8 cellular contexts compared by ENCODE assay signal in genomic region chr5:55159763-55160492, GRCh38. TPM values are rescaled to one million over a fixed set of nuclear protein-coding genes. Genes with fewer than 3 reads are reported as not detected.
DNase-seq lines count a peak whose midpoint lies in the region; ATAC-seq, FAIRE-seq and TF ChIP-seq lines count a peak whose summit lies in the region.

Gene GPX8 (plus strand): TSS chr5:55160171. CDS start chr5:55160193, 22 bp downstream.

- no peaks in the 10 kb centered on the region for H4K20me1 ChIP-seq in keratinocyte (ENCODE audit: control insufficient read depth, extremely low read depth, insufficient read depth, low read length)

- H3K4me1 ChIP-seq in keratinocyte (ENCODE audit: control insufficient read depth, extremely low read depth, insufficient read depth, low read length) = peaks cover 7% of the 10 kb centered on the region

- in situ Hi-C loops in ACHN (cut with HindIII; ENCODE audit: low pct_ligation_motif_present, low pct_unique_long_range_greater_than_20kb, low sequenced_read_pairs) = no loop called here

- H3K9me3 ChIP-seq in keratinocyte (ENCODE audit: control insufficient read depth, low read depth, low read length) = no peaks in the 10 kb centered on the region

- H3K27me3 ChIP-seq in keratinocyte (ENCODE audit: control insufficient read depth, extremely low read depth, insufficient read depth, low read length) = no peaks in the 10 kb centered on the region

- no peak for ATAC-seq in HG03520 (IDR thresholded peaks at IDR 0.05; ENCODE audit: unreplicated experiment)

- H3K4me3 ChIP-seq in GM12875 (ENCODE audit: low read depth, low read length) (no peak within 1 kb of the TSS), cardiac fibroblast (replicated peaks in 1 of 2; ENCODE audit: low read depth in 2 of 2, low read length in 2 of 2) (peak within 1 kb of the TSS; percentile 44 to 67), keratinocyte (ENCODE audit: control insufficient read depth in 2 of 3, extremely low read depth in 1 of 3, insufficient read depth in 2 of 3, low read depth in 1 of 3, low read length in 3 of 3) (peak within 1 kb of the TSS; percentile 47 to 96 (median 96))

- peak within 1 kb of the TSS; percentile 88 for H3K4me2 ChIP-seq in keratinocyte (ENCODE audit: control insufficient read depth, extremely low read depth, insufficient read depth, low read depth, low read length)

- peaks cover 0 to 4% of the 10 kb centered on the region in 2 experiments for H3K36me3 ChIP-seq in keratinocyte (ENCODE audit: control insufficient read depth in 2 of 2, extremely low read depth in 1 of 2, insufficient read depth in 2 of 2, low read length in 2 of 2)

- H3K27ac ChIP-seq in keratinocyte (ENCODE audit: control insufficient read depth, insufficient read depth, low read length) = peak within 1 kb of the TSS; percentile 86

- peaks cover 8% of the 10 kb centered on the region for H3K79me2 ChIP-seq in keratinocyte (ENCODE audit: control insufficient read depth, insufficient read depth, low read length)

- FAIRE-seq in keratinocyte (lab: Jason Lieb, UNC) = peak; percentile 95

- 0 out of 2 replicates have a peak, but pooled peaks have one; percentile 9 for TF ChIP-seq CTCF in GM12875 (IDR thresholded peaks at IDR 0.05; ENCODE audit: borderline replicate concordance, insufficient read depth, low read depth, low read length)
- peak; percentile 61 for TF ChIP-seq CTCF in cardiac fibroblast (IDR thresholded peaks at IDR 0.05; ENCODE audit: low read depth, low read length)
- TF ChIP-seq CTCF in keratinocyte (optimal IDR thresholded peaks at IDR 0.05 in 1 of 3, IDR thresholded peaks at IDR 0.05 in 1 of 3, conservative IDR thresholded peaks at IDR 0.05 in 1 of 3; ENCODE audit: extremely low read depth in 1 of 3, insufficient read depth in 2 of 3, low read length in 3 of 3) = peak; percentile 49 to 60 (median 58)

- H2AFZ ChIP-seq in keratinocyte (ENCODE audit: control insufficient read depth, low read length) = peak within 1 kb of the TSS; percentile 96

- DNase-seq in ACHN (peak; percentile 86), NCI-H774 (lab: John Stamatoyannopoulos, UW) (peak; percentile 27), cardiac fibroblast (ENCODE audit: low read depth in 2 of 2) (peak; percentile 91 to 95), keratinocyte (ENCODE audit: low read depth, low spot score) (no peak), smooth muscle cell of the brain vasculature (ENCODE audit: low read depth, low spot score) (peak; percentile 66)
- no peak for DNase-seq in NK-92 treated with Interleukin-12 subunit alpha and Interleukin-12 subunit beta, amount 100 ng/mL, for 24 hours (lab: John Stamatoyannopoulos, UW)

- H3K9ac ChIP-seq in keratinocyte (ENCODE audit: control insufficient read depth, extremely low read depth, insufficient read depth, low read length) = peak within 1 kb of the TSS; percentile 80

- dilution Hi-C loops in keratinocyte (cut with MboI; ENCODE audit: extremely low pct_ligation_motif_present, low sequenced_read_pairs) = no loop called here

- no peaks in the 10 kb centered on the region for H3K9me1 ChIP-seq in keratinocyte (ENCODE audit: control insufficient read depth, extremely low read depth, insufficient read depth, low read length)

RNA-seq across cellular contexts. Expression of gene GPX8, which starts in this region (rescaled TPM):
- polyA plus RNA-seq in keratinocyte = 20.3 to 40.1 TPM (median 28.9 TPM) in 3 replicates
- polyA plus RNA-seq in keratinocyte (2011; ENCODE audit: low read depth) = 4.6 TPM
- polyA plus RNA-seq in keratinocyte (2011; cell fraction: cytosol; rRNA removed) = 16.0 and 32.1 TPM in 2 replicates
- polyA plus RNA-seq in keratinocyte (2011; cell fraction: nucleus; rRNA removed) = 19.0 and 25.3 TPM in 2 replicates
- 12.2 and 28.4 TPM in 2 replicates for polyA plus RNA-seq in keratinocyte (2012; ENCODE audit: low replicate concordance)
- 5.7 to 15.7 TPM (median 9.3 TPM) in 3 replicates for polyA minus RNA-seq in keratinocyte
- polyA minus RNA-seq in keratinocyte (2011; cell fraction: cytosol; rRNA and poly(A)+ RNA removed) = 8.6 TPM
- polyA minus RNA-seq in keratinocyte (2011; cell fraction: nucleus; rRNA and poly(A)+ RNA removed) = 6.4 and 11.3 TPM in 2 replicates

Comparison
In these comparisons a context has a peak if more than half of its experiments do, and no peak if none do; other contexts are left out.
1. DNase-seq: peak in ACHN (single experiment), NCI-H774 (single experiment), cardiac fibroblast (2 of 2) and smooth muscle cell of the brain vasculature (single experiment); none in keratinocyte (single experiment) and NK-92 treated with Interleukin-12 subunit alpha and Interleukin-12 subunit beta, amount 100 ng/mL, for 24 hours (single experiment).
2. CTCF ChIP-seq: peak in every context shown above with its lines; median percentile 61 in cardiac fibroblast; 58 in keratinocyte; 9 in GM12875.